10 cellular contexts compared by ENCODE assay signal in the genomic region with DNA sequence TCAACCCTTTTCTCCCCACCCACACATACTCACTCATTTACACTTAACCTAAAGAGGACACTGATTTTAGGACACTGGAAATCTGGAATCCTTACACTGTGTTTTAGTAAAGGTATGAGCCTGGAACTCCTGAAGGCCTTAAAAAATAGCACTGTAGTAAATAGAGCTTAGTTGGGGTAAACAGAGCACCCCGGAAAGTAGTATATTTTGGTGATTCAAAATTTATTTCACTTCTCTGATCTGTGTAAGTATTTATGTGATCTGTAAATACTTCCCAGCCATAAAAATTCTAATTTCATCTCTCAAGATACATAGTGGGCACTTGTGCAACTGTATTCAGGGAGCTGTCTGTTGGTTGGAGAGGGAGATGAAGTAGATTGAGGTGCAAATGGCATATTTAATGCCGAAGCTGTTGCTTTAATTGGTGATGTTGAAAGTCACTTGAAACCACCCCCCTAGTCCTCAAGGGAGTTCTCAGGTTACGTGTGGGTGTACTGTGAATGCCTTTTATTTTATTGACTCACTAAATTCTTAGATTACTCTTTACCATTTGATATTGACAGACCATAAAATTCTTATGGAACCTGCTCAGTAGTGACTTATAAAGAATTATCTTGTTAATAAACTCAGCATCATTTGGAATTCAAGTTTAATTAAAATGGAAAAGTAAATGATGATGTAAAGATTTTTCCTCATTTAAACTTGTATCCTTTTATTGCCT.
DNase-seq lines count a peak whose midpoint lies in the region; ATAC-seq and TF ChIP-seq lines count a peak whose summit lies in the region.
"Had no signal": no experiment of that assay in that cellular context is flagged by ENCODE, and none has a peak within 500 bp of the region (broad histone marks: within the 10 kb centered on the region; RNA-seq: fewer than 3 reads in every experiment).

No MANE protein-coding gene starts in this region.

- peak; percentile 81 for DNase-seq in DMS153 (lab: John Stamatoyannopoulos, UW)
- DNase-seq in NCI-H1092 (lab: John Stamatoyannopoulos, UW) = peak; percentile 68
- DNase-seq in Panc1 (ENCODE audit: low read depth, low spot score) = no peak
- DNase-seq in iPS-NIHi11 (ENCODE audit: low spot score) = peak; percentile 38
- no peak for DNase-seq in dermis blood vessel endothelial cell
- DNase-seq in T-helper 2 cell treated with Interferon-gamma antibody and Interleukin-4, amounts not matched to agents 5 μg/mL and 100 μg/mL, for 36 hours (ENCODE audit: low spot score) = no peak
- no peak for DNase-seq in activated T-helper 2 cell treated with anti-CD3 and anti-CD28 coated beads, Interferon-gamma antibody, Interleukin-2, Interleukin-4, amounts not matched to agents 10 μg/mL and 5 μg/mL and 100 μg/mL, durations not matched to agents 14 hours and 24 hours and 36 hours (ENCODE audit: low spot score)
- no peak for DNase-seq in medulla oblongata (ENCODE audit: extremely low spot score)
- DNase-seq: activated T-cell treated with anti-CD3 and anti-CD28 coated beads, Interleukin-2, amount 50 U/mL, for 48 hours had no signal

- no peaks in the 10 kb centered on the region for H3K36me3 ChIP-seq in Panc1 (ENCODE audit: control insufficient read depth, insufficient read depth, low read length)

- H3K9me3 Mint-ChIP-seq in T-helper 2 cell treated with Interferon-gamma antibody and Interleukin-4, amounts not matched to agents 5 μg/mL and 100 μg/mL, for 36 hours = no peaks in the 10 kb centered on the region
- no peaks in the 10 kb centered on the region for H3K9me3 Mint-ChIP-seq in activated T-helper 2 cell treated with anti-CD3 and anti-CD28 coated beads, Interferon-gamma antibody, Interleukin-2, Interleukin-4, amounts not matched to agents 10 μg/mL and 5 μg/mL and 100 μg/mL, durations not matched to agents 14 hours and 24 hours and 36 hours
- H3K9me3 Mint-ChIP-seq: memory B cell had no signal

- H3K9me3 ChIP-seq in Panc1 (ENCODE audit: control insufficient read depth, insufficient read depth, low read depth, low read length) = no peaks in the 10 kb centered on the region

- H3K27me3 Mint-ChIP-seq in T-helper 2 cell treated with Interferon-gamma antibody and Interleukin-4, amounts not matched to agents 5 μg/mL and 100 μg/mL, for 36 hours (ENCODE audit: low read depth) = no peaks in the 10 kb centered on the region
- no peaks in the 10 kb centered on the region for H3K27me3 Mint-ChIP-seq in activated T-helper 2 cell treated with anti-CD3 and anti-CD28 coated beads, Interferon-gamma antibody, Interleukin-2, Interleukin-4, amounts not matched to agents 10 μg/mL and 5 μg/mL and 100 μg/mL, durations not matched to agents 14 hours and 24 hours and 36 hours (ENCODE audit: low read depth)

- H3K27me3 ChIP-seq in Panc1 (ENCODE audit: control insufficient read depth, insufficient read depth, low read length) = no peaks in the 10 kb centered on the region

- POLR2A ChIA-PET in Panc1 (lab: Charles Lee) = no interaction called here

- no peak overlapping the region for H3K4me3 Mint-ChIP-seq in T-helper 2 cell treated with Interferon-gamma antibody and Interleukin-4, amounts not matched to agents 5 μg/mL and 100 μg/mL, for 36 hours
- no peak overlapping the region for H3K4me3 Mint-ChIP-seq in activated T-helper 2 cell treated with anti-CD3 and anti-CD28 coated beads, Interferon-gamma antibody, Interleukin-2, Interleukin-4, amounts not matched to agents 10 μg/mL and 5 μg/mL and 100 μg/mL, durations not matched to agents 14 hours and 24 hours and 36 hours (ENCODE audit: low read depth)
- H3K4me3 Mint-ChIP-seq: memory B cell had no signal

- H3K27ac Mint-ChIP-seq in T-helper 2 cell treated with Interferon-gamma antibody and Interleukin-4, amounts not matched to agents 5 μg/mL and 100 μg/mL, for 36 hours = no peak overlapping the region
- H3K27ac Mint-ChIP-seq in activated T-helper 2 cell treated with anti-CD3 and anti-CD28 coated beads, Interferon-gamma antibody, Interleukin-2, Interleukin-4, amounts not matched to agents 10 μg/mL and 5 μg/mL and 100 μg/mL, durations not matched to agents 14 hours and 24 hours and 36 hours = no peak overlapping the region
- H3K27ac Mint-ChIP-seq: memory B cell had no signal

- peak overlapping the region; percentile 100 for H3K27ac ChIP-seq in Panc1 (ENCODE audit: low read length)

- no TSS peak for BruUV-seq in Panc1 (replicated peaks; lab: Mats Ljungman, UMichigan)

- TF ChIP-seq CTCF in Panc1 (IDR thresholded peaks at IDR 0.05) = no peak

- CTCF ChIA-PET in Panc1 (lab: Charles Lee) = interaction anchor here (0.6 kb wide), 1 partner anchor 1102 kb away, joined by 9 read pairs; no protein-coding TSS in a partner anchor

- H3K4me1 ChIP-seq in Panc1 (ENCODE audit: control insufficient read depth, insufficient read depth, low read length) = peaks cover 65% of the 10 kb centered on the region

- H3K4me1 Mint-ChIP-seq in T-helper 2 cell treated with Interferon-gamma antibody and Interleukin-4, amounts not matched to agents 5 μg/mL and 100 μg/mL, for 36 hours (ENCODE audit: low read depth) = peaks cover 7% of the 10 kb centered on the region
- peaks cover 21% of the 10 kb centered on the region for H3K4me1 Mint-ChIP-seq in activated T-helper 2 cell treated with anti-CD3 and anti-CD28 coated beads, Interferon-gamma antibody, Interleukin-2, Interleukin-4, amounts not matched to agents 10 μg/mL and 5 μg/mL and 100 μg/mL, durations not matched to agents 14 hours and 24 hours and 36 hours (ENCODE audit: low read depth)
- H3K4me1 Mint-ChIP-seq: memory B cell had no signal

- no peaks in the 10 kb centered on the region for H3K36me3 Mint-ChIP-seq in T-helper 2 cell treated with Interferon-gamma antibody and Interleukin-4, amounts not matched to agents 5 μg/mL and 100 μg/mL, for 36 hours (ENCODE audit: low read depth)
- H3K36me3 Mint-ChIP-seq in activated T-helper 2 cell treated with anti-CD3 and anti-CD28 coated beads, Interferon-gamma antibody, Interleukin-2, Interleukin-4, amounts not matched to agents 10 μg/mL and 5 μg/mL and 100 μg/mL, durations not matched to agents 14 hours and 24 hours and 36 hours (ENCODE audit: low read depth) = no peaks in the 10 kb centered on the region
- H3K36me3 Mint-ChIP-seq: memory B cell had no signal

- in situ Hi-C loops in Panc1 (cut with HindIII; ENCODE audit: low pct_unique_long_range_greater_than_20kb, low sequenced_read_pairs) = no loop called here

- intact Hi-C loops in Panc1 (cut with micrococcal nuclease; ENCODE audit: unreplicated experiment) = loop anchor here (10.0 kb wide), 1 partner anchor 396 kb away; no protein-coding TSS in a partner anchor
- intact Hi-C loops in activated T-helper 2 cell treated with anti-CD3 and anti-CD28 coated beads, Interferon-gamma antibody, Interleukin-2, Interleukin-4, amounts not matched to agents 10 μg/mL and 5 μg/mL and 100 μg/mL, durations not matched to agents 14 hours and 24 hours and 36 hours (cut with micrococcal nuclease) = no loop called here

- ATAC-seq in Panc1 = no peak

- no peak overlapping the region for H3K4me3 ChIP-seq in Panc1 (ENCODE audit: low read depth in 2 of 2, low read length in 2 of 2)

Comparison
In these comparisons a context has a peak if more than half of its experiments do, and no peak if none do; other contexts are left out.
1. DNase-seq: peak in DMS153 (single experiment), NCI-H1092 (single experiment) and iPS-NIHi11 (single experiment); none in Panc1 (single experiment), dermis blood vessel endothelial cell (single experiment), T-helper 2 cell treated with Interferon-gamma antibody and Interleukin-4, amounts not matched to agents 5 μg/mL and 100 μg/mL, for 36 hours (single experiment), activated T-helper 2 cell treated with anti-CD3 and anti-CD28 coated beads, Interferon-gamma antibody, Interleukin-2, Interleukin-4, amounts not matched to agents 10 μg/mL and 5 μg/mL and 100 μg/mL, durations not matched to agents 14 hours and 24 hours and 36 hours (single experiment) and medulla oblongata (single experiment).